Comparison of ENCODE assay signal across 18 cellular contexts in genomic region chr7:148255333-148255732, GRCh38.
DNase-seq lines count a peak whose midpoint lies in the region; ATAC-seq and TF ChIP-seq lines count a peak whose summit lies in the region.
"Had no signal": no experiment of that assay in that cellular context is flagged by ENCODE, and none has a peak within 500 bp of the region (broad histone marks: within the 10 kb centered on the region; RNA-seq: fewer than 3 reads in every experiment).

No MANE protein-coding gene starts in this region.

- 14 to 15% methylated on average over 3 of the region's 3 CpGs for WGBS in GM23248 (ENCODE audit: low coverage in 1 of 2, low lambda C conversion rate in 2 of 2, missing lambda C conversion rate in 2 of 2), 2 experiments
- 74% methylated on average over 3 of the region's 3 CpGs for WGBS in hepatocyte (ENCODE audit: low lambda C conversion rate, missing lambda C conversion rate)

- H3K36me3 ChIP-seq in A673 (ENCODE audit: insufficient read depth, low read length, poor library complexity, severe bottlenecking), result no peaks in the 10 kb centered on the region
- H3K36me3 ChIP-seq in GM23248 (ENCODE audit: low read depth), result no peaks in the 10 kb centered on the region
- H3K36me3 ChIP-seq in hepatocyte (replicated peaks; ENCODE audit: insufficient read depth, low read depth), result no peaks in the 10 kb centered on the region
- no peaks in the 10 kb centered on the region for H3K36me3 ChIP-seq in mucosa of descending colon (ENCODE audit: low read depth)

- H3F3A ChIP-seq in GM23248 (ENCODE audit: insufficient read depth), result no peaks in the 10 kb centered on the region

- H3K4me2 ChIP-seq in GM23248 (ENCODE audit: unreplicated experiment) (no peak overlapping the region), hepatocyte (no peak overlapping the region)

- peaks cover 7% of the 10 kb centered on the region for H3K9me3 ChIP-seq in A673 (ENCODE audit: low read depth, low read length, poor library complexity, severe bottlenecking)
- no peaks in the 10 kb centered on the region for H3K9me3 ChIP-seq in GM23248 (ENCODE audit: low read depth)
- H3K9me3 ChIP-seq in hepatocyte (ENCODE audit: low read depth), result no peaks in the 10 kb centered on the region
- H3K9me3 ChIP-seq in mucosa of descending colon, result peaks cover 4% of the 10 kb centered on the region

- no peaks in the 10 kb centered on the region for H3K79me2 ChIP-seq in GM23248 (ENCODE audit: insufficient read depth)
- no peaks in the 10 kb centered on the region for H3K79me2 ChIP-seq in hepatocyte

- TF ChIP-seq CTCF in A673 (conservative IDR thresholded peaks at IDR 0.05; ENCODE audit: low read depth, low read length) (peak; percentile 52; the same call in 1 of the 2 replicates), hepatocyte (IDR thresholded peaks at IDR 0.05; ENCODE audit: poor library complexity) (peak; percentile 40), mucosa of descending colon (IDR thresholded peaks at IDR 0.05) (no peak)

- in situ Hi-C loops in GM23248 (cut with MboI), result loop anchor here (25.0 kb wide), 1 partner anchor 707 kb away; no protein-coding TSS in a partner anchor

- CTCF ChIA-PET in A673 (lab: Charles Lee), result interaction anchor here (1.0 kb wide), 2 partner anchors 225 to 247 kb away, joined by 3 to 6 read pairs; no protein-coding TSS in a partner anchor

- H4K20me1 ChIP-seq in GM23248 (ENCODE audit: insufficient read depth) (no peaks in the 10 kb centered on the region), hepatocyte (ENCODE audit: insufficient read depth, poor library complexity, severe bottlenecking) (no peaks in the 10 kb centered on the region)

- ATAC-seq in HG03565 (IDR thresholded peaks at IDR 0.05; ENCODE audit: unreplicated experiment), result no peak
- ATAC-seq in mucosa of descending colon, result no peak
- ATAC-seq: CD8-positive, alpha-beta T cell; right cardiac atrium had no signal

- no peak overlapping the region for H3K9ac ChIP-seq in GM23248

- intact Hi-C loops in A673 (cut with micrococcal nuclease; ENCODE audit: unreplicated experiment) (no loop called here), mucosa of descending colon (cut with DNase I, micrococcal nuclease) (no loop called here)

- H3K27me3 ChIP-seq in A673 (replicated peaks; ENCODE audit: insufficient read depth, low read depth, low read length, poor library complexity) (no peaks in the 10 kb centered on the region), GM23248 (replicated peaks; ENCODE audit: insufficient read depth) (no peaks in the 10 kb centered on the region), hepatocyte (no peaks in the 10 kb centered on the region)

- no peaks in the 10 kb centered on the region for H3K4me1 ChIP-seq in A673 (ENCODE audit: insufficient read depth, low read length, poor library complexity, severe bottlenecking)
- no peaks in the 10 kb centered on the region for H3K4me1 ChIP-seq in GM23248 (ENCODE audit: insufficient read depth)
- no peaks in the 10 kb centered on the region for H3K4me1 ChIP-seq in hepatocyte (ENCODE audit: insufficient read depth)
- no peaks in the 10 kb centered on the region for H3K4me1 ChIP-seq in mucosa of descending colon (ENCODE audit: low read depth)

- H3K27ac ChIP-seq in A673 (ENCODE audit: low read depth, low read length, poor library complexity, severe bottlenecking) (no peak overlapping the region), GM23248 (no peak overlapping the region), hepatocyte (no peak overlapping the region)

- BruUV-seq in A673 (replicated peaks; lab: Mats Ljungman, UMichigan), result no TSS peak

- POLR2A ChIA-PET in A673 (lab: Charles Lee; ENCODE audit: low non-redundant PET), result no interaction called here

- H3K9me2 ChIP-seq in GM23248 (ENCODE audit: insufficient read depth) (no peaks in the 10 kb centered on the region), hepatocyte (replicated peaks; ENCODE audit: insufficient read depth) (no peaks in the 10 kb centered on the region)

- DNase-seq in A673 (ENCODE audit: low spot score) (peak; percentile 26), GM23248 (peak; percentile 6), RKO (ENCODE audit: low spot score) (peak; percentile 32), hepatocyte (ENCODE audit: low spot score) (no peak), NCI-H510A treated with DMSO at 0.1 percent for 48 hours (lab: John Stamatoyannopoulos, UW) (no peak), T-helper 2 cell (no peak), mucosa of descending colon (no peak)
- DNase-seq: activated T-cell treated with anti-CD3 and anti-CD28 coated beads, Interleukin-2, amount 50 U/mL, for 24 hours; amniotic stem cell; CD8-positive, alpha-beta T cell; foreskin fibroblast; islet precursor cell; NCI-H146; right cardiac atrium; stimulated activated CD4-positive, alpha-beta T cell treated with anti-CD3 and anti-CD28 coated beads, Interleukin-4, amount 100 ng/mL, for 4 hours; stimulated activated naive CD4-positive, alpha-beta T cell; T-helper 1 cell had no signal

- H2AFZ ChIP-seq in GM23248 (no peak overlapping the region), hepatocyte (no peak overlapping the region)

- H3K4me3 ChIP-seq in A673 (ENCODE audit: low read depth, low read length, poor library complexity, severe bottlenecking) (no peak overlapping the region), GM23248 (no peak overlapping the region), hepatocyte (no peak overlapping the region), mucosa of descending colon (no peak overlapping the region)

Comparison
In these comparisons a context has a peak if more than half of its experiments do, and no peak if none do; other contexts are left out.
1. DNase-seq: peak in A673 (single experiment), GM23248 (single experiment) and RKO (single experiment); none in hepatocyte (single experiment), NCI-H510A treated with DMSO at 0.1 percent for 48 hours (single experiment), T-helper 2 cell (0 of 5) and mucosa of descending colon (0 of 3).